In the genomic region with DNA sequence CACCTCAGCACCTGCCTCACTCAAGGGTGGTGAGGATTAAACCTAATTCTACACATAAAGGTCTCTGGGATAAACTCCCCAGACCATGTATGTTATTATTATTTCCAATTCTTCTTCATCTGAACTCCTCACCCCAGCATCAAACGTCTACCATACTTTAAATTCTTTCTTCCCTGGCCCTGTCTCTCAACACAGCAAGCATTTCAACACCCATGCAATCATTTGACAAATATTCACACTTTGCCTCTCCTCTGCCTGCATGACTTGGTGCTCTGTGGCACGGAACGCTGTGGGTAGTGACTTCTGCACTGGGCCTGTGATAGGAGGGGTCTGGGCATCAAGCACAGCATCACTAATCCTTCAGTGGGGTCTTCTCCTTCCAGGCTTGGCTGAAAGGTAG, we compare ENCODE assay signal across 23 cellular contexts.
DNase-seq lines count a peak whose midpoint lies in the region; ATAC-seq and TF ChIP-seq lines count a peak whose summit lies in the region.
"Had no signal": no experiment of that assay in that cellular context is flagged by ENCODE, and none has a peak within 500 bp of the region (broad histone marks: within the 10 kb centered on the region; RNA-seq: fewer than 3 reads in every experiment).

No MANE protein-coding gene starts in this region.

- no peak overlapping the region for H3K18ac ChIP-seq in trophoblast cell (ENCODE audit: low read length)

- no peak overlapping the region for H4K12ac ChIP-seq in trophoblast cell (ENCODE audit: low read depth, low read length)

- H2AK5ac ChIP-seq in trophoblast cell (ENCODE audit: low read length): no peak overlapping the region

- no peaks in the 10 kb centered on the region for H3K27me3 ChIP-seq in trophoblast cell (ENCODE audit: insufficient read depth, low read length)
- H3K27me3 ChIP-seq: stomach, tibial artery had no signal

- H3K27ac ChIP-seq in trophoblast cell (ENCODE audit: low read depth, low read length): no peak overlapping the region
- H3K27ac ChIP-seq: PC-9, stomach, tibial artery had no signal

- peak overlapping the region; percentile 56 for H3K14ac ChIP-seq in trophoblast cell (ENCODE audit: low read length)

- no peak overlapping the region for H2BK120ac ChIP-seq in trophoblast cell (ENCODE audit: insufficient read depth, low read length, poor library complexity)

- WGBS in trophoblast cell (ENCODE audit: extremely low coverage, insufficient coverage, insufficient read length): 100% methylated on average over 1 of the region's 3 CpGs

- H4K91ac ChIP-seq in trophoblast cell (ENCODE audit: low read depth, low read length): no peak overlapping the region

- H3K36me3 Mint-ChIP-seq in activated naive CD4-positive, alpha-beta T cell treated with anti-CD3 and anti-CD28 coated beads, Interleukin-2, amount 50 U/mL, for 72 hours: no peaks in the 10 kb centered on the region

- no peaks in the 10 kb centered on the region for H3K9me3 Mint-ChIP-seq in activated naive CD4-positive, alpha-beta T cell treated with anti-CD3 and anti-CD28 coated beads, Interleukin-2, amount 50 U/mL, for 72 hours
- H3K9me3 Mint-ChIP-seq: activated T-cell treated with anti-CD3 and anti-CD28 coated beads, Interleukin-2, amount 50 U/mL, for 4 hours; CD4-positive, alpha-beta T cell; GM23338; T-helper 1 cell treated with Interleukin-12 subunit alpha and Interleukin-12 subunit beta and Interleukin-4 antibody, amounts not matched to agents 30 μg/mL and 1 μg/mL, for 36 hours had no signal

- no peak for ATAC-seq in HG03175 (IDR thresholded peaks at IDR 0.05; ENCODE audit: unreplicated experiment)
- ATAC-seq in activated naive CD4-positive, alpha-beta T cell treated with anti-CD3 and anti-CD28 coated beads, Interleukin-2, amount 50 U/mL, for 72 hours: no peak
- ATAC-seq: activated CD4-positive, alpha-beta T cell treated with anti-CD3 and anti-CD28 coated beads for 36 hours; activated T-cell treated with anti-CD3 and anti-CD28 coated beads, Interleukin-2, amount 50 U/mL, for 4 hours; GM23338; mucosa of descending colon had no signal

- no peak overlapping the region for H3K27ac Mint-ChIP-seq in activated naive CD4-positive, alpha-beta T cell treated with anti-CD3 and anti-CD28 coated beads, Interleukin-2, amount 50 U/mL, for 72 hours
- H3K27ac Mint-ChIP-seq: activated CD4-positive, alpha-beta T cell treated with anti-CD3 and anti-CD28 coated beads for 36 hours; CD4-positive, alpha-beta T cell; GM23338; T-helper 1 cell treated with Interleukin-12 subunit alpha and Interleukin-12 subunit beta and Interleukin-4 antibody, amounts not matched to agents 30 μg/mL and 1 μg/mL, for 36 hours had no signal

- no peak overlapping the region for H2BK5ac ChIP-seq in trophoblast cell (ENCODE audit: low read depth, low read length, poor library complexity)

- peak; percentile 66 for DNase-seq in GM03348 (ENCODE audit: low spot score)
- peak; percentile 76 for DNase-seq in amniotic epithelial cell (ENCODE audit: low read depth)
- DNase-seq in foreskin fibroblast: peak; percentile 44 to 47
- peak; percentile 42 to 77 for DNase-seq in trophoblast cell
- no peak for DNase-seq in cerebellum (ENCODE audit: low spot score)
- DNase-seq in activated naive CD4-positive, alpha-beta T cell treated with anti-CD3 and anti-CD28 coated beads, Interleukin-2, amount 50 U/mL, for 72 hours (ENCODE audit: low spot score in 2 of 2): no peak
- no peak for DNase-seq in medulla oblongata (ENCODE audit: extremely low spot score)
- DNase-seq: activated CD4-positive, alpha-beta T cell treated with anti-CD3 and anti-CD28 coated beads for 36 hours; activated naive CD4-positive, alpha-beta T cell treated with Interleukin-2 at 50 U/mL for 16 hours; activated T-cell treated with anti-CD3 and anti-CD28 coated beads, Interleukin-2, amount 50 U/mL, for 4 hours; aorta; CD4-positive, alpha-beta T cell; foreskin melanocyte; mucosa of descending colon; NCI-H1694 treated with DMSO at 0.1 percent for 48 hours; NCI-H2171; NCI-H524; PC-9; stomach; tibial artery had no signal

- H3K79me2 ChIP-seq in trophoblast cell (ENCODE audit: control insufficient read depth, insufficient read depth, low read length, poor library complexity): no peaks in the 10 kb centered on the region

- H3K23ac ChIP-seq in trophoblast cell (ENCODE audit: low read length): no peak overlapping the region

- no peak overlapping the region for H3K4me2 ChIP-seq in trophoblast cell (ENCODE audit: low read length)
- H3K4me2 ChIP-seq: GM23338, PC-9 had no signal

- H3K4me3 ChIP-seq in foreskin fibroblast (ENCODE audit: low read depth in 1 of 2, low read length in 2 of 2) (no peak overlapping the region), trophoblast cell (ENCODE audit: low read depth, low read length) (no peak overlapping the region)
- H3K4me3 ChIP-seq: GM23338, mucosa of descending colon, PC-9, stomach, tibial artery had no signal

- H2BK12ac ChIP-seq in trophoblast cell (ENCODE audit: low read length): no peak overlapping the region

- H3K4ac ChIP-seq in trophoblast cell (ENCODE audit: low read depth, low read length): no peak overlapping the region

- peaks cover 8% of the 10 kb centered on the region for H3K79me1 ChIP-seq in trophoblast cell (ENCODE audit: low read length)

- H3K9ac ChIP-seq in trophoblast cell (ENCODE audit: low read length): no peak overlapping the region

- no peak for TF ChIP-seq CTCF in foreskin fibroblast (IDR thresholded peaks at IDR 0.05; ENCODE audit: low read depth, low read length)

- no peak overlapping the region for H4K8ac ChIP-seq in trophoblast cell (ENCODE audit: low read depth, low read length)

- peaks cover 2% of the 10 kb centered on the region for H3K9me3 ChIP-seq in trophoblast cell (ENCODE audit: insufficient read depth, low read depth, low read length)
- H3K9me3 ChIP-seq: mucosa of descending colon, stomach, tibial artery had no signal

- H2AFZ ChIP-seq in trophoblast cell (ENCODE audit: insufficient read depth, low read length, poor library complexity): no peak overlapping the region
- H2AFZ ChIP-seq: GM23338, PC-9 had no signal

- no peaks in the 10 kb centered on the region for H3K36me3 ChIP-seq in trophoblast cell (ENCODE audit: control insufficient read depth in 1 of 2, insufficient read depth in 2 of 2, low read length in 2 of 2)
- H3K36me3 ChIP-seq: stomach, tibial artery had no signal

- H3K4me1 ChIP-seq in trophoblast cell (ENCODE audit: control insufficient read depth in 1 of 2, insufficient read depth in 2 of 2, low read length in 2 of 2): peaks cover 0 to 1% of the 10 kb centered on the region in 2 experiments

Comparison
In these comparisons a context has a peak if more than half of its experiments do, and no peak if none do; other contexts are left out.
1. DNase-seq: peak in GM03348 (single experiment), amniotic epithelial cell (single experiment), foreskin fibroblast (2 of 2) and trophoblast cell (2 of 2); none in cerebellum (single experiment), activated naive CD4-positive, alpha-beta T cell treated with anti-CD3 and anti-CD28 coated beads, Interleukin-2, amount 50 U/mL, for 72 hours (0 of 2) and medulla oblongata (single experiment).